1 cellular context compared by ENCODE assay signal in the genomic region with DNA sequence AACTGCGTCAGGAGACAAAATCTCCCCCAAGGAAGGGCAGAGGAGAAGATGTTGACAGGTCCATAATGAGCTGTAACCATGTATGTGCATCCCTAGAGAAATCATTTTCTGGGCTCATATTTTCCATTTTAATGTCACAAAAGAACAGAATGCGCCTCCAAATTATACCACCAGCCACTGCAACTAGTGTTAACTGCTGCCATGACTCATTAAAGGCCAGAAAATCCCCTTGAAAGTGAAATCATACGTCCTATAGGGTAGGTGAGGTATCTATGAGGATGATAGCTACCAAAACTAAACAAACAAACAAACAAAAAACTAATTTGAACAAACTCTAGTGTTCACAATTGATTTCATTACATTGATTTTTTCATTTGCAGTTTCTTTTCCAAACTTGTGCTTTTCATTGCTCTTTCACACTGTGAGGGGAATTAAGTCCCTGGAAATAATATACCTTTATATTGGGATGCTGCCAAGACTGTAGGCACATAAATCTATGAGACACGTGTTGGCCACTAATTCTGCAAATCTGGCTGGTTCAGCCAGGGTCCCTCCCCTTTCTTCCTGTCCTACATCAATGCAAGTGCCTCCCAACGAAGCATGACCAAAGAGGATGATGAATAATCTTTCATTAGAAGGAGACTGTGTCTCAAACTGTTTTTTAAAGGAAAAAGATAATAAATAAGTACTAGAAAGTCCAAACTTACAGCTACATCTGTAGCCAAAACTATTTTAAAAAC.
TF ChIP-seq lines count a peak whose summit lies in the region.

No MANE protein-coding gene starts in this region.

TF ChIP-seq in K562, 482 proteins besides CTCF, POLR2A, EP300 and RAD21 (continued from another document):
- TF ChIP-seq, protein P1, sequence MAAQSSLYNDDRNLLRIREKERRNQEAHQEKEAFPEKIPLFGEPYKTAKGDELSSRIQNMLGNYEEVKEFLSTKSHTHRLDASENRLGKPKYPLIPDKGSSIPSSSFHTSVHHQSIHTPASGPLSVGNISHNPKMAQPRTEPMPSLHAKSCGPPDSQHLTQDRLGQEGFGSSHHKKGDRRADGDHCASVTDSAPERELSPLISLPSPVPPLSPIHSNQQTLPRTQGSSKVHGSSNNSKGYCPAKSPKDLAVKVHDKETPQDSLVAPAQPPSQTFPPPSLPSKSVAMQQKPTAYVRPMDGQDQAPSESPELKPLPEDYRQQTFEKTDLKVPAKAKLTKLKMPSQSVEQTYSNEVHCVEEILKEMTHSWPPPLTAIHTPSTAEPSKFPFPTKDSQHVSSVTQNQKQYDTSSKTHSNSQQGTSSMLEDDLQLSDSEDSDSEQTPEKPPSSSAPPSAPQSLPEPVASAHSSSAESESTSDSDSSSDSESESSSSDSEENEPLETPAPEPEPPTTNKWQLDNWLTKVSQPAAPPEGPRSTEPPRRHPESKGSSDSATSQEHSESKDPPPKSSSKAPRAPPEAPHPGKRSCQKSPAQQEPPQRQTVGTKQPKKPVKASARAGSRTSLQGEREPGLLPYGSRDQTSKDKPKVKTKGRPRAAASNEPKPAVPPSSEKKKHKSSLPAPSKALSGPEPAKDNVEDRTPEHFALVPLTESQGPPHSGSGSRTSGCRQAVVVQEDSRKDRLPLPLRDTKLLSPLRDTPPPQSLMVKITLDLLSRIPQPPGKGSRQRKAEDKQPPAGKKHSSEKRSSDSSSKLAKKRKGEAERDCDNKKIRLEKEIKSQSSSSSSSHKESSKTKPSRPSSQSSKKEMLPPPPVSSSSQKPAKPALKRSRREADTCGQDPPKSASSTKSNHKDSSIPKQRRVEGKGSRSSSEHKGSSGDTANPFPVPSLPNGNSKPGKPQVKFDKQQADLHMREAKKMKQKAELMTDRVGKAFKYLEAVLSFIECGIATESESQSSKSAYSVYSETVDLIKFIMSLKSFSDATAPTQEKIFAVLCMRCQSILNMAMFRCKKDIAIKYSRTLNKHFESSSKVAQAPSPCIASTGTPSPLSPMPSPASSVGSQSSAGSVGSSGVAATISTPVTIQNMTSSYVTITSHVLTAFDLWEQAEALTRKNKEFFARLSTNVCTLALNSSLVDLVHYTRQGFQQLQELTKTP (IDR thresholded peaks at IDR 0.05; ENCODE audit: low read depth in 1 of 2, partially characterized antibody in 2 of 2) = no peak
- no peak for TF ChIP-seq CUX1 (CRISPR knock-in tag; IDR thresholded peaks at IDR 0.05)
- TF ChIP-seq SIN3B (IDR thresholded peaks at IDR 0.05; ENCODE audit: low read depth) = no peak
- TF ChIP-seq U2AF1 (optimal IDR thresholded peaks at IDR 0.05; ENCODE audit: low read depth, low read length) = no peak
- TF ChIP-seq ZNF395 (CRISPR knock-in tag; IDR thresholded peaks at IDR 0.05) = no peak
- peak; percentile 41 for TF ChIP-seq MEIS2 (IDR thresholded peaks at IDR 0.05; ENCODE audit: partially characterized antibody)
